Comparison of ENCODE assay signal across 8 cellular contexts in genomic region chr10:119473715-119474230, GRCh38.
"Had no signal": no experiment of that assay in that cellular context is flagged by ENCODE, and none has a peak within 500 bp of the region (broad histone marks: within the 10 kb centered on the region; RNA-seq: fewer than 3 reads in every experiment).

No MANE protein-coding gene starts in this region.

- H3K27ac ChIP-seq: GM23248 had no signal

- H3K36me3 Mint-ChIP-seq: IgD-negative memory B cell had no signal

- H3K27ac Mint-ChIP-seq: HFFc6, IgD-negative memory B cell had no signal

- H3K4me1 ChIP-seq: HAP-1 had no signal

- DNase-seq: GM23248, GOT3, H7, HFFc6 had no signal

- H3K4me3 ChIP-seq: GM23248, HAP-1 had no signal

- H3K9me3 ChIP-seq: HAP-1 had no signal

- FAIRE-seq: HTR-8/SVneo had no signal

- H3K9ac ChIP-seq: GM23248 had no signal

- ATAC-seq: HCT116 had no signal

- H3K4me3 Mint-ChIP-seq: HFFc6, IgD-negative memory B cell had no signal

- H2AFZ ChIP-seq: GM23248 had no signal

- H3K36me3 ChIP-seq: HAP-1 had no signal
